ENCODE assay signal across 21 cellular contexts in genomic region chr2:160753331-160753654, GRCh38.
"Had no signal": no experiment of that assay in that cellular context is flagged by ENCODE, and none has a peak within 500 bp of the region (broad histone marks: within the 10 kb centered on the region; RNA-seq: fewer than 3 reads in every experiment).

No MANE protein-coding gene starts in this region.

- H3K36me3 Mint-ChIP-seq: activated naive CD4-positive, alpha-beta T cell treated with anti-CD3 and anti-CD28 coated beads, Interleukin-2, amount 10 ng/mL, durations not matched to agents 7 days and 5 days had no signal

- H3K27ac ChIP-seq: tibial artery, vagina, VCaP had no signal

- H3K27me3 ChIP-seq: hepatocyte, tibial artery, vagina had no signal

- H3K4me3 Mint-ChIP-seq: activated naive CD4-positive, alpha-beta T cell treated with anti-CD3 and anti-CD28 coated beads, Interleukin-2, amount 10 ng/mL, durations not matched to agents 7 days and 5 days; activated naive CD8-positive, alpha-beta T cell treated with anti-CD3 and anti-CD28 coated beads, Interleukin-2, amount 50 U/mL, for 24 hours; nephron; T-helper 1 cell treated with Interleukin-12 subunit alpha and Interleukin-12 subunit beta and Interleukin-4 antibody, amounts not matched to agents 30 μg/mL and 1 μg/mL, for 36 hours had no signal

- H3K27ac Mint-ChIP-seq: activated naive CD4-positive, alpha-beta T cell treated with anti-CD3 and anti-CD28 coated beads, Interleukin-2, amount 10 ng/mL, durations not matched to agents 7 days and 5 days; activated naive CD8-positive, alpha-beta T cell treated with anti-CD3 and anti-CD28 coated beads, Interleukin-2, amount 50 U/mL, for 24 hours; nephron; T-helper 1 cell treated with Interleukin-12 subunit alpha and Interleukin-12 subunit beta and Interleukin-4 antibody, amounts not matched to agents 30 μg/mL and 1 μg/mL, for 36 hours had no signal

- DNase-seq: activated CD4-positive, alpha-beta T cell treated with anti-CD3 and anti-CD28 coated beads, Interleukin-2, amount 50 U/mL, for 1 hour; activated CD4-positive, CD25-positive, alpha-beta regulatory T cell treated with anti-CD3 and anti-CD28 coated beads, Interleukin-2, amount 50 U/mL, for 72 hours; activated CD8-positive, alpha-beta memory T cell treated with anti-CD3 and anti-CD28 coated beads, Interleukin-2, amount 50 U/mL, for 4 hours; activated effector memory CD4-positive, alpha-beta T cell treated with Interleukin-2 at 50 U/mL for 16 hours; activated naive CD4-positive, alpha-beta T cell treated with anti-CD3 and anti-CD28 coated beads, Interleukin-2, amount 10 ng/mL, durations not matched to agents 7 days and 5 days; activated naive CD8-positive, alpha-beta T cell treated with anti-CD3 and anti-CD28 coated beads, Interleukin-2, amount 50 U/mL, for 24 hours; activated T-cell treated with anti-CD3 and anti-CD28 coated beads, Interleukin-2, amount 50 U/mL, for 48 hours; aorta; cerebellar nuclear complex; effector CD4-positive, alpha-beta T cell; left colon; midbrain; posterior cingulate gyrus; stimulated activated CD4-positive, alpha-beta T cell treated with anti-CD3 and anti-CD28 coated beads, Interleukin-2, amount 100 ng/mL, for 24 hours; stimulated activated naive CD4-positive, alpha-beta T cell treated with Interleukin-2 at 50 U/mL for 16 hours; tibial artery had no signal

- H3K36me3 ChIP-seq: tibial artery had no signal

- H3K4me1 Mint-ChIP-seq: activated naive CD4-positive, alpha-beta T cell treated with anti-CD3 and anti-CD28 coated beads, Interleukin-2, amount 10 ng/mL, durations not matched to agents 7 days and 5 days had no signal

- H3K4me3 ChIP-seq: hepatocyte, tibial artery, vagina had no signal
